Comparison of ENCODE assay signal across 9 cellular contexts in the genomic region with DNA sequence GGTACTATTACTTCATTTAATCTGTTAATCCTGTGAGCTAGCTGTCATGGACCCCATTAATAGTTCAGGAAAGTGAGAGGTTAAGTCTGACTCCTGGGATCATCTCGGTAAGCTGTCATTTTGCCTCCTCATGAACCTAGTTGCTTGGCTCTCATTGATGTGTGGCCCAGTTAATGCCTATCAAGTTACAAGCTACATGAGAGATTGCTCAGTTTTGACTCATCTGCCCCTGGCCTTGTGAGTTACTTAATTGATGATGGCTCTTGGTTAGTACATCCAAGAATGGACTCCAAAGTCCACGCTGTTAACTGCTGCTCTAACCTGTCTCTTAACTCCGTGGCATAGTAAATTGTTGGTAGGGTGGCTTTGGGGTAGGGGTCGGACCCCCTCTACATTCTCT. TPM values are rescaled to one million over a fixed set of nuclear protein-coding genes. Genes with fewer than 3 reads are reported as not detected.
DNase-seq lines count a peak whose midpoint lies in the region; ATAC-seq and TF ChIP-seq lines count a peak whose summit lies in the region.
"Had no signal": no experiment of that assay in that cellular context is flagged by ENCODE, and none has a peak within 500 bp of the region (broad histone marks: within the 10 kb centered on the region; RNA-seq: fewer than 3 reads in every experiment).

No MANE protein-coding gene starts in this region.

- H3K27ac Mint-ChIP-seq in activated CD8-positive, alpha-beta memory T cell treated with anti-CD3 and anti-CD28 coated beads, Interleukin-2, amount 10 ng/mL, durations not matched to agents 7 days and 5 days = no peak overlapping the region

- H3K27me3 ChIP-seq in HCT116 (ENCODE audit: insufficient read depth, low read length) (no peaks in the 10 kb centered on the region), adipocyte (replicated peaks; ENCODE audit: control insufficient read depth, insufficient read depth, low read length) (no peaks in the 10 kb centered on the region), kidney epithelial cell (ENCODE audit: control insufficient read depth, insufficient read depth, low read length) (no peaks in the 10 kb centered on the region)

- H3K4me3 Mint-ChIP-seq in activated CD8-positive, alpha-beta memory T cell treated with anti-CD3 and anti-CD28 coated beads, Interleukin-2, amount 10 ng/mL, durations not matched to agents 7 days and 5 days = no peak overlapping the region

- BruUV-seq in HCT116 (replicated peaks; lab: Mats Ljungman, UMichigan) = no TSS peak

- TF ChIP-seq RAD21 in HCT116 (IDR thresholded peaks at IDR 0.05; ENCODE audit: low read depth) = no peak

- peaks cover 100% of the 10 kb centered on the region for H3K79me2 ChIP-seq in HCT116 (ENCODE audit: insufficient read depth, low read length)

- H3K9me3 ChIP-seq in HCT116 (ENCODE audit: control insufficient read depth in 1 of 2, insufficient read depth in 1 of 2, low read depth in 1 of 2, low read length in 2 of 2) (no peaks in the 10 kb centered on the region), adipocyte (ENCODE audit: control insufficient read depth, low read length) (no peaks in the 10 kb centered on the region)

- H3K4me1 ChIP-seq in HCT116 (ENCODE audit: control insufficient read depth in 1 of 2, insufficient read depth in 2 of 2, low read length in 2 of 2) (peaks cover 11 to 62% of the 10 kb centered on the region in 2 experiments), adipocyte (ENCODE audit: control insufficient read depth, insufficient read depth, low read length) (peaks cover 71% of the 10 kb centered on the region)

- no peaks in the 10 kb centered on the region for H3K9me2 ChIP-seq in HCT116 (ENCODE audit: insufficient read depth)

- TF ChIP-seq POLR2A in HCT116 (IDR thresholded peaks at IDR 0.05; ENCODE audit: borderline replicate concordance, extremely low read depth, insufficient read depth, insufficient read length) = no peak

- peaks cover 2% of the 10 kb centered on the region for H3K36me3 Mint-ChIP-seq in activated CD8-positive, alpha-beta memory T cell treated with anti-CD3 and anti-CD28 coated beads, Interleukin-2, amount 10 ng/mL, durations not matched to agents 7 days and 5 days

- CTCF ChIA-PET in HCT116 (lab: Charles Lee) = no interaction called here
- CTCF ChIA-PET in activated CD8-positive, alpha-beta memory T cell treated with anti-CD3 and anti-CD28 coated beads, Interleukin-2, amount 10 ng/mL, durations not matched to agents 7 days and 5 days (lab: Charles Lee) = no interaction called here

- TF ChIP-seq CTCF in HCT116 (IDR thresholded peaks at IDR 0.05 in 2 of 3, conservative IDR thresholded peaks at IDR 0.05 in 1 of 3; ENCODE audit: borderline replicate concordance in 1 of 3, insufficient read depth in 1 of 3, low read depth in 2 of 3, low read length in 2 of 3) = no peak
- TF ChIP-seq CTCF in kidney epithelial cell (IDR thresholded peaks at IDR 0.05; ENCODE audit: insufficient read depth, low read length, poor library complexity, severe bottlenecking) = no peak

- POLR2A ChIA-PET in HCT116 (lab: Charles Lee) = no interaction called here

- H2AFZ ChIP-seq in HCT116 (ENCODE audit: low read depth, low read length, poor library complexity, severe bottlenecking) = no peak overlapping the region

- H4K20me1 ChIP-seq in HCT116 (ENCODE audit: insufficient read depth) = peaks cover 61% of the 10 kb centered on the region; the same call in 1 of the 2 replicates

- DNase-seq in AG08395 (ENCODE audit: low spot score) = peak; percentile 81
- peak; percentile 57 for DNase-seq in HCT116 (ENCODE audit: low read depth, low spot score)
- peak; percentile 76 for DNase-seq in adipocyte (ENCODE audit: low read depth)
- DNase-seq in kidney epithelial cell (ENCODE audit: low read depth) = peak; percentile 79
- DNase-seq in activated CD8-positive, alpha-beta memory T cell treated with anti-CD3 and anti-CD28 coated beads, Interleukin-2, amount 50 U/mL, for 4 hours = no peak
- DNase-seq in activated CD8-positive, alpha-beta memory T cell treated with anti-CD3 and anti-CD28 coated beads, Interleukin-2, amount 10 ng/mL, durations not matched to agents 7 days and 5 days = no peak
- no peak for DNase-seq in NCI-H1092 treated with DMSO at 0.1 percent for 48 hours (lab: John Stamatoyannopoulos, UW)
- DNase-seq: T-helper 1 cell had no signal

- intact Hi-C loops in HCT116 (cut with micrococcal nuclease) = no loop called here

- H3K27me3 Mint-ChIP-seq in activated CD8-positive, alpha-beta memory T cell treated with anti-CD3 and anti-CD28 coated beads, Interleukin-2, amount 10 ng/mL, durations not matched to agents 7 days and 5 days = no peaks in the 10 kb centered on the region

- peaks cover 51% of the 10 kb centered on the region for H3K4me1 Mint-ChIP-seq in activated CD8-positive, alpha-beta memory T cell treated with anti-CD3 and anti-CD28 coated beads, Interleukin-2, amount 10 ng/mL, durations not matched to agents 7 days and 5 days

- H3K9ac ChIP-seq in HCT116 (ENCODE audit: low read length) (no peak overlapping the region), adipocyte (ENCODE audit: low read length) (no peak overlapping the region)

- no peaks in the 10 kb centered on the region for H3K9me3 Mint-ChIP-seq in activated CD8-positive, alpha-beta memory T cell treated with anti-CD3 and anti-CD28 coated beads, Interleukin-2, amount 10 ng/mL, durations not matched to agents 7 days and 5 days (ENCODE audit: low read depth)

- peak overlapping the region; percentile 58 for H3K4me2 ChIP-seq in HCT116 (ENCODE audit: low read length)

- RAD21 ChIA-PET in HCT116 (lab: Charles Lee; ENCODE audit: low non-redundant PET in 1 of 2, low total read pairs in 2 of 2, uncharacterized antibody in 2 of 2, unreplicated experiment in 2 of 2) = no interaction called here

- H3K27ac ChIP-seq in HCT116 (ENCODE audit: low read depth, low read length) = no peak overlapping the region

- H3K4me3 ChIP-seq in HCT116 (replicated peaks in 1 of 2; ENCODE audit: low read depth in 1 of 2, low read length in 2 of 2) = no peak overlapping the region
- no peak overlapping the region for H3K4me3 ChIP-seq in adipocyte (ENCODE audit: low read length)
- no peak overlapping the region for H3K4me3 ChIP-seq in kidney epithelial cell (ENCODE audit: low read depth, low read length)

- ATAC-seq in HCT116 = peak; percentile 70
- ATAC-seq in HG03045 (IDR thresholded peaks at IDR 0.05; ENCODE audit: unreplicated experiment) = no peak
- ATAC-seq in activated CD8-positive, alpha-beta memory T cell treated with anti-CD3 and anti-CD28 coated beads, Interleukin-2, amount 10 ng/mL, durations not matched to agents 7 days and 5 days = no peak

- H3K36me3 ChIP-seq in HCT116 (ENCODE audit: control insufficient read depth in 1 of 2, insufficient read depth in 2 of 2, low read length in 2 of 2) = no peaks in the 10 kb centered on the region
- H3K36me3 ChIP-seq in adipocyte (ENCODE audit: control insufficient read depth, insufficient read depth, low read length, severe bottlenecking) = no peaks in the 10 kb centered on the region
- H3K36me3 ChIP-seq in kidney epithelial cell (ENCODE audit: control insufficient read depth, insufficient read depth, low read length) = no peaks in the 10 kb centered on the region

TF ChIP-seq in HCT116, 20 proteins besides CTCF, POLR2A, EP300 and RAD21 (continues in another document):
- TF ChIP-seq ZFX (IDR thresholded peaks at IDR 0.05) (no peak), TCF7L2 (IDR thresholded peaks at IDR 0.05; ENCODE audit: borderline replicate concordance, extremely low read depth, insufficient read depth, insufficient read length) (no peak), POLR2AphosphoS5 (IDR thresholded peaks at IDR 0.05; ENCODE audit: low read depth, low read length) (no peak), FOSL1 (IDR thresholded peaks at IDR 0.05; ENCODE audit: low read depth) (peak; percentile 71), JUND (IDR thresholded peaks at IDR 0.05) (0 out of 2 replicates have a peak, but pooled peaks have one; percentile 38), EZH2phosphoT487 (IDR thresholded peaks at IDR 0.05; ENCODE audit: borderline replicate concordance) (no peak), ZNF274 (IDR thresholded peaks at IDR 0.05; ENCODE audit: low read depth, low read length) (no peak), SIN3A (IDR thresholded peaks at IDR 0.05; ENCODE audit: low read depth) (0 out of 2 replicates have a peak, but pooled peaks have one; percentile 42), YY1 (IDR thresholded peaks at IDR 0.05; ENCODE audit: extremely low read depth, insufficient replicate concordance, low read depth, low read length) (peak; percentile 12)
- TF ChIP-seq, protein P1, sequence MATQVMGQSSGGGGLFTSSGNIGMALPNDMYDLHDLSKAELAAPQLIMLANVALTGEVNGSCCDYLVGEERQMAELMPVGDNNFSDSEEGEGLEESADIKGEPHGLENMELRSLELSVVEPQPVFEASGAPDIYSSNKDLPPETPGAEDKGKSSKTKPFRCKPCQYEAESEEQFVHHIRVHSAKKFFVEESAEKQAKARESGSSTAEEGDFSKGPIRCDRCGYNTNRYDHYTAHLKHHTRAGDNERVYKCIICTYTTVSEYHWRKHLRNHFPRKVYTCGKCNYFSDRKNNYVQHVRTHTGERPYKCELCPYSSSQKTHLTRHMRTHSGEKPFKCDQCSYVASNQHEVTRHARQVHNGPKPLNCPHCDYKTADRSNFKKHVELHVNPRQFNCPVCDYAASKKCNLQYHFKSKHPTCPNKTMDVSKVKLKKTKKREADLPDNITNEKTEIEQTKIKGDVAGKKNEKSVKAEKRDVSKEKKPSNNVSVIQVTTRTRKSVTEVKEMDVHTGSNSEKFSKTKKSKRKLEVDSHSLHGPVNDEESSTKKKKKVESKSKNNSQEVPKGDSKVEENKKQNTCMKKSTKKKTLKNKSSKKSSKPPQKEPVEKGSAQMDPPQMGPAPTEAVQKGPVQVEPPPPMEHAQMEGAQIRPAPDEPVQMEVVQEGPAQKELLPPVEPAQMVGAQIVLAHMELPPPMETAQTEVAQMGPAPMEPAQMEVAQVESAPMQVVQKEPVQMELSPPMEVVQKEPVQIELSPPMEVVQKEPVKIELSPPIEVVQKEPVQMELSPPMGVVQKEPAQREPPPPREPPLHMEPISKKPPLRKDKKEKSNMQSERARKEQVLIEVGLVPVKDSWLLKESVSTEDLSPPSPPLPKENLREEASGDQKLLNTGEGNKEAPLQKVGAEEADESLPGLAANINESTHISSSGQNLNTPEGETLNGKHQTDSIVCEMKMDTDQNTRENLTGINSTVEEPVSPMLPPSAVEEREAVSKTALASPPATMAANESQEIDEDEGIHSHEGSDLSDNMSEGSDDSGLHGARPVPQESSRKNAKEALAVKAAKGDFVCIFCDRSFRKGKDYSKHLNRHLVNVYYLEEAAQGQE (IDR thresholded peaks at IDR 0.05; ENCODE audit: low read depth) = no peak
- TF ChIP-seq, protein P2, sequence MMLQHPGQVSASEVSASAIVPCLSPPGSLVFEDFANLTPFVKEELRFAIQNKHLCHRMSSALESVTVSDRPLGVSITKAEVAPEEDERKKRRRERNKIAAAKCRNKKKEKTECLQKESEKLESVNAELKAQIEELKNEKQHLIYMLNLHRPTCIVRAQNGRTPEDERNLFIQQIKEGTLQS (IDR thresholded peaks at IDR 0.05) = no peak

RNA-seq across cellular contexts. Expression of a gene that starts 23.9 kb away (rescaled TPM):
- total RNA-seq in HCT116 (2021; ENCODE audit: unreplicated experiment) (201 TPM), kidney epithelial cell (142 and 147 TPM in 2 replicates)
- 71.0 and 79.3 TPM in 2 replicates for polyA plus RNA-seq in HCT116 (2012)
- 100 to 1,000 TPM; 212 to 238 TPM for total RNA-seq in activated CD8-positive, alpha-beta memory T cell treated with anti-CD3 and anti-CD28 coated beads, Interleukin-2, amount 10 ng/mL, durations not matched to agents 7 days and 5 days

Comparison
In these comparisons a context has a peak if more than half of its experiments do, and no peak if none do; other contexts are left out.
1. DNase-seq: peak in AG08395 (single experiment), HCT116 (single experiment), adipocyte (single experiment) and kidney epithelial cell (single experiment); none in activated CD8-positive, alpha-beta memory T cell treated with anti-CD3 and anti-CD28 coated beads, Interleukin-2, amount 50 U/mL, for 4 hours (single experiment), activated CD8-positive, alpha-beta memory T cell treated with anti-CD3 and anti-CD28 coated beads, Interleukin-2, amount 10 ng/mL, durations not matched to agents 7 days and 5 days (single experiment) and NCI-H1092 treated with DMSO at 0.1 percent for 48 hours (single experiment).